27 cellular contexts compared by ENCODE assay signal in genomic region chr11:67695606-67696005, GRCh38. TPM values are rescaled to one million over a fixed set of nuclear protein-coding genes. Genes with fewer than 3 reads are reported as not detected.
DNase-seq lines count a peak whose midpoint lies in the region; ATAC-seq, FAIRE-seq and TF ChIP-seq lines count a peak whose summit lies in the region.
"Had no signal": no experiment of that assay in that cellular context is flagged by ENCODE, and none has a peak within 500 bp of the region (broad histone marks: within the 10 kb centered on the region; RNA-seq: fewer than 3 reads in every experiment).

No MANE protein-coding gene starts in this region.

- no peak overlapping the region for H3K4ac ChIP-seq in trophoblast cell (ENCODE audit: low read depth, low read length)

- no peak for FAIRE-seq in K562 (lab: Jason Lieb, UNC)
- FAIRE-seq: A549, D721Med, GM12891, GM18507 had no signal

- H2AK5ac ChIP-seq in trophoblast cell (ENCODE audit: low read length) = no peak overlapping the region

- H3K9me3 ChIP-seq in Karpas-422 (ENCODE audit: low read length) = no peaks in the 10 kb centered on the region
- no peaks in the 10 kb centered on the region; the same call in 1 of the 2 replicates for H3K9me3 ChIP-seq in K562 (replicated peaks; ENCODE audit: control insufficient read depth, insufficient read depth, low read depth, low read length)
- H3K9me3 ChIP-seq in trophoblast cell (ENCODE audit: insufficient read depth, low read depth, low read length) = peaks cover 14% of the 10 kb centered on the region
- H3K9me3 ChIP-seq in SJCRH30 (replicated peaks) = no peaks in the 10 kb centered on the region
- H3K9me3 ChIP-seq: A549, BE2C had no signal

- H4K20me1 ChIP-seq in Karpas-422 (ENCODE audit: insufficient read depth, low read depth, low read length) (no peaks in the 10 kb centered on the region), K562 (replicated peaks; ENCODE audit: control insufficient read depth, insufficient read depth, low read length) (peaks cover 3% of the 10 kb centered on the region; the same call in 1 of the 2 replicates)
- H4K20me1 ChIP-seq: BLaER1 treated with 17β-estradiol and CSF1 and Interleukin-3, amounts not matched to agents 10 nM and 100 nM had no signal

- H3K9me1 ChIP-seq in K562 (ENCODE audit: control insufficient read depth, insufficient read depth, low read length) = no peaks in the 10 kb centered on the region

- no peak overlapping the region for H4K91ac ChIP-seq in trophoblast cell (ENCODE audit: low read depth, low read length)

- no peak for TF ChIP-seq RAD21 in K562 (CRISPR knock-in tag; conservative IDR thresholded peaks at IDR 0.05 in 1 of 2, IDR thresholded peaks at IDR 0.05 in 1 of 2)

- intact Hi-C loops in K562 (cut with micrococcal nuclease) = loop anchor here (5.0 kb wide), 1 partner anchor 63 kb away; no protein-coding TSS in a partner anchor

- WGBS in K562 (ENCODE audit: insufficient coverage, low coverage, missing lambda C conversion rate) = 8% methylated on average over 12 of the region's 12 CpGs
- WGBS in trophoblast cell (ENCODE audit: extremely low coverage, insufficient coverage, insufficient read length) = no CpG with 5 or more reads among the region's 12 CpGs

- H3K27ac ChIP-seq in Karpas-422 (ENCODE audit: low read length) = no peak overlapping the region
- no peak overlapping the region for H3K27ac ChIP-seq in K562 (ENCODE audit: extremely low read depth, low read depth, low read length)
- H3K27ac ChIP-seq in trophoblast cell (ENCODE audit: low read depth, low read length) = no peak overlapping the region
- H3K27ac ChIP-seq in SJCRH30 = no peak overlapping the region
- H3K27ac ChIP-seq: A549; BLaER1 treated with 17β-estradiol and CSF1 and Interleukin-3, amounts not matched to agents 10 nM and 100 nM had no signal

- no peak overlapping the region for H2BK12ac ChIP-seq in trophoblast cell (ENCODE audit: low read length)

- H3K4me2 ChIP-seq in Karpas-422 (ENCODE audit: low read depth, low read length, poor library complexity, severe bottlenecking) = no peak overlapping the region
- H3K4me2 ChIP-seq in K562 (ENCODE audit: insufficient read depth, low read length) = peak overlapping the region; percentile 42; the same call in 1 of the 2 replicates
- H3K4me2 ChIP-seq in trophoblast cell (ENCODE audit: low read length) = no peak overlapping the region
- H3K4me2 ChIP-seq: A549; BLaER1 treated with 17β-estradiol and CSF1 and Interleukin-3, amounts not matched to agents 10 nM and 100 nM; GM23338 had no signal

- H3K4me3 ChIP-seq in Karpas-422 (ENCODE audit: low read length) (no peak overlapping the region), K562 (no peak overlapping the region), trophoblast cell (ENCODE audit: low read depth, low read length) (no peak overlapping the region), SJCRH30 (no peak overlapping the region)
- H3K4me3 ChIP-seq: A549; BLaER1 treated with 17β-estradiol and CSF1 and Interleukin-3, amounts not matched to agents 10 nM and 100 nM; GM23338 had no signal

- H3K23ac ChIP-seq in trophoblast cell (ENCODE audit: low read length) = no peak overlapping the region

- H3K9me2 ChIP-seq in Karpas-422 (replicated peaks; ENCODE audit: insufficient read depth, low read length) = no peaks in the 10 kb centered on the region

- no peak overlapping the region for H4K12ac ChIP-seq in trophoblast cell (ENCODE audit: low read depth, low read length)

- no peak for TF ChIP-seq CTCF in K562 (IDR thresholded peaks at IDR 0.05 in 2 of 3, conservative IDR thresholded peaks at IDR 0.05 in 1 of 3; ENCODE audit: insufficient read depth in 2 of 3, low read depth in 1 of 3, low read length in 3 of 3)

- peak; percentile 22 for DNase-seq in Karpas-422
- no peak for DNase-seq in K562 (ENCODE audit: extremely low read depth in 1 of 4, low spot score in 3 of 4)
- peak; percentile 55 to 79 for DNase-seq in trophoblast cell
- peak; percentile 6 for DNase-seq in ureter (ENCODE audit: low spot score)
- DNase-seq in G401 (ENCODE audit: low spot score) = no peak
- no peak for DNase-seq in NCI-H2107 (lab: John Stamatoyannopoulos, UW)
- no peak for DNase-seq in SJCRH30
- DNase-seq: 8988T; ACHN; AML-193; BE2C; CD4-positive, alpha-beta T cell; CD8-positive, alpha-beta memory T cell; DMS 273 treated with DMSO at 0.1 percent for 48 hours; DMS79; EL; GF-D8; H9 had no signal

- in situ Hi-C loops in K562 (cut with MboI) (no loop called here), G401 (cut with HindIII; ENCODE audit: low sequenced_read_pairs) (no loop called here)

- H4K8ac ChIP-seq in trophoblast cell (ENCODE audit: low read depth, low read length) = no peak overlapping the region

- no peak for TF ChIP-seq POLR2A in K562 (conservative IDR thresholded peaks at IDR 0.05)

- H3K79me2 ChIP-seq in Karpas-422 (ENCODE audit: low read length) (no peaks in the 10 kb centered on the region), K562 (ENCODE audit: control insufficient read depth, insufficient read depth, low read length) (no peaks in the 10 kb centered on the region), trophoblast cell (ENCODE audit: control insufficient read depth, insufficient read depth, low read length, poor library complexity) (no peaks in the 10 kb centered on the region)

- CTCF ChIA-PET in K562 (lab: Yijun Ruan, JAX; ENCODE audit: low intra/inter-chr PET ratio) = no interaction called here

- no peaks in the 10 kb centered on the region for H3K79me1 ChIP-seq in trophoblast cell (ENCODE audit: low read length)

- H2BK120ac ChIP-seq in trophoblast cell (ENCODE audit: insufficient read depth, low read length, poor library complexity) = no peak overlapping the region

- H3K14ac ChIP-seq in trophoblast cell (ENCODE audit: low read length) = no peak overlapping the region

- H3K36me3 ChIP-seq in Karpas-422 (ENCODE audit: insufficient read depth, low read length) = no peaks in the 10 kb centered on the region
- no peaks in the 10 kb centered on the region for H3K36me3 ChIP-seq in K562 (ENCODE audit: control insufficient read depth, insufficient read depth, low read length)
- no peaks in the 10 kb centered on the region for H3K36me3 ChIP-seq in trophoblast cell (ENCODE audit: control insufficient read depth in 1 of 2, insufficient read depth in 2 of 2, low read length in 2 of 2)
- H3K36me3 ChIP-seq in SJCRH30 = no peaks in the 10 kb centered on the region
- H3K36me3 ChIP-seq: BE2C; BLaER1 treated with 17β-estradiol and CSF1 and Interleukin-3, amounts not matched to agents 10 nM and 100 nM had no signal

- H3K4me1 ChIP-seq in Karpas-422 (ENCODE audit: low read length) (peaks cover 13% of the 10 kb centered on the region), K562 (replicated peaks in 1 of 2; ENCODE audit: control insufficient read depth in 2 of 2, insufficient read depth in 2 of 2, low read length in 2 of 2) (peaks cover 0 to 3% of the 10 kb centered on the region in 2 experiments; a peak in 1 of 5 replicates), trophoblast cell (ENCODE audit: control insufficient read depth in 1 of 2, insufficient read depth in 2 of 2, low read length in 2 of 2) (no peaks in the 10 kb centered on the region), SJCRH30 (no peaks in the 10 kb centered on the region)
- H3K4me1 ChIP-seq: BE2C had no signal

- TF ChIP-seq EP300 in K562 (IDR thresholded peaks at IDR 0.05; ENCODE audit: low read length) = no peak

- no peak overlapping the region for H3K18ac ChIP-seq in trophoblast cell (ENCODE audit: low read length)

- ATAC-seq in K562 = no peak
- ATAC-seq: A549, GM23338, HCT116 had no signal

- H3K27me3 ChIP-seq in Karpas-422 (ENCODE audit: low read length) (no peaks in the 10 kb centered on the region), K562 (ENCODE audit: control insufficient read depth in 2 of 2, insufficient read depth in 2 of 2, low read length in 2 of 2) (peaks cover 34% of the 10 kb centered on the region in 2 experiments), trophoblast cell (ENCODE audit: insufficient read depth, low read length) (no peaks in the 10 kb centered on the region), SJCRH30 (no peaks in the 10 kb centered on the region; the same call in 1 of the 2 replicates)
- H3K27me3 ChIP-seq: BLaER1 treated with 17β-estradiol and CSF1 and Interleukin-3, amounts not matched to agents 10 nM and 100 nM had no signal

- H2BK5ac ChIP-seq in trophoblast cell (ENCODE audit: low read depth, low read length, poor library complexity) = no peak overlapping the region

- H3K9ac ChIP-seq in Karpas-422 (ENCODE audit: low read length) (no peak overlapping the region), K562 (ENCODE audit: insufficient read depth in 1 of 2, low read depth in 2 of 2, low read length in 2 of 2) (no peak overlapping the region), trophoblast cell (ENCODE audit: low read length) (no peak overlapping the region)
- H3K9ac ChIP-seq: BLaER1 treated with 17β-estradiol and CSF1 and Interleukin-3, amounts not matched to agents 10 nM and 100 nM had no signal

- H2AFZ ChIP-seq in Karpas-422 (ENCODE audit: low read length) (no peak overlapping the region), K562 (ENCODE audit: low read depth, low read length) (no peak overlapping the region), trophoblast cell (ENCODE audit: insufficient read depth, low read length, poor library complexity) (no peak overlapping the region)
- H2AFZ ChIP-seq: GM23338 had no signal

- POLR2A ChIA-PET in K562 (lab: Yijun Ruan, JAX) = no interaction called here

- BruUV-seq in K562 (replicated peaks; lab: Mats Ljungman, UMichigan) = no TSS peak

RNA-seq across cellular contexts. Expression of gene ALDH3B2, which starts 21.2 kb away (rescaled TPM):
- 1.6 and 1.8 TPM in 2 replicates for total RNA-seq in Karpas-422 (2014; rRNA removed; shearing (Covaris generic); ENCODE audit: low replicate concordance)
- total RNA-seq in K562 (2011; cell fraction: chromatin; rRNA removed; ENCODE audit: low replicate concordance) = not detected in 2 replicates
- not detected in 2 replicates for total RNA-seq in K562 (2011; cell fraction: nucleolus; rRNA removed)
- total RNA-seq in K562 (2011; cell fraction: nucleoplasm; rRNA removed) = not detected in 2 replicates
- total RNA-seq in K562 (2014; rRNA removed) (not detected in 2 replicates), K562 (2014; rRNA removed; fragmentation: Illumina TruSeq; extraction: Trizol) (not detected in 2 replicates), K562 (2015; rRNA removed; fragmentation: Illumina TruSeq; extraction: Trizol) (not detected in 2 replicates), K562 (2021) (not detected in 2 replicates), ureter (85.9 TPM)
- polyA plus RNA-seq in K562 (2011; rRNA removed) (not detected in 2 replicates), K562 (2014; fragmentation: Illumina TruSeq; extraction: Trizol) (not detected in 2 replicates), K562 (2014; fragmentation: Nextera tagmentation; extraction: Ambion mirVana) (not detected), K562 (2014; rRNA removed) (not detected in 2 replicates)
- polyA plus RNA-seq in K562 (2011; cell fraction: cytosol; rRNA removed) = not detected in 2 replicates
- polyA plus RNA-seq in K562 (2011; cell fraction: nucleus; rRNA removed) = not detected in 2 replicates
- polyA plus RNA-seq in K562 (2012) = not detected in 2 replicates
- polyA minus RNA-seq in K562 (2011; rRNA and poly(A)+ RNA removed) = not detected in 2 replicates
- not detected in 2 replicates for polyA minus RNA-seq in K562 (2011; cell fraction: cytosol; rRNA and poly(A)+ RNA removed)
- polyA minus RNA-seq in K562 (2011; cell fraction: nucleus; rRNA and poly(A)+ RNA removed) = not detected in 2 replicates
- polyA plus RNA-seq in trophoblast cell (2013) = 5.8 and 6.9 TPM in 2 replicates
- total RNA-seq in G401 (2014; rRNA removed; shearing (Covaris generic)) = not detected in 2 replicates
- total RNA-seq in SJCRH30 (2014; rRNA removed; shearing (Covaris generic)) = not detected in 2 replicates
- total RNA-seq: CD4-positive, alpha-beta T cell; CD8-positive, alpha-beta memory T cell; GM23338; H4; H9 had no signal
- polyA plus RNA-seq: A549; CD14-positive monocyte; CD8-positive, alpha-beta memory T cell; GM23338 had no signal

RNA-seq across cellular contexts. Expression of gene ACY3, which starts 45.1 kb away (rescaled TPM):
- total RNA-seq in Karpas-422 (2014; rRNA removed; shearing (Covaris generic); ENCODE audit: low replicate concordance) = 0.89 and 2.2 TPM in 2 replicates
- total RNA-seq in K562 (2011; cell fraction: chromatin; rRNA removed; ENCODE audit: low replicate concordance) = not detected in 2 replicates
- not detected in 2 replicates for total RNA-seq in K562 (2011; cell fraction: nucleolus; rRNA removed)
- not detected in 2 replicates for total RNA-seq in K562 (2011; cell fraction: nucleoplasm; rRNA removed)
- total RNA-seq in K562 (2014; rRNA removed) = not detected in 2 replicates
- total RNA-seq in K562 (2014; rRNA removed; fragmentation: Illumina TruSeq; extraction: Trizol) = not detected in 2 replicates
- total RNA-seq in K562 (2015; rRNA removed; fragmentation: Illumina TruSeq; extraction: Trizol) = not detected in 2 replicates
- not detected in 2 replicates for total RNA-seq in K562 (2021)
- not detected in 2 replicates for polyA plus RNA-seq in K562 (2011; rRNA removed)
- polyA plus RNA-seq in K562 (2011; cell fraction: cytosol; rRNA removed) = not detected in 2 replicates
- not detected in 2 replicates for polyA plus RNA-seq in K562 (2011; cell fraction: nucleus; rRNA removed)
- not detected in 2 replicates for polyA plus RNA-seq in K562 (2012)
- polyA plus RNA-seq in K562 (2014; fragmentation: Illumina TruSeq; extraction: Trizol) = not detected in 2 replicates
- not detected for polyA plus RNA-seq in K562 (2014; fragmentation: Nextera tagmentation; extraction: Ambion mirVana)
- polyA plus RNA-seq in K562 (2014; rRNA removed) = not detected in 2 replicates
- polyA minus RNA-seq in K562 (2011; rRNA and poly(A)+ RNA removed) = not detected in 2 replicates
- polyA minus RNA-seq in K562 (2011; cell fraction: cytosol; rRNA and poly(A)+ RNA removed) = not detected in 2 replicates
- polyA minus RNA-seq in K562 (2011; cell fraction: nucleus; rRNA and poly(A)+ RNA removed) = not detected in 2 replicates
- polyA plus RNA-seq in trophoblast cell (2013) = not detected in 2 replicates
- 0.29 TPM for total RNA-seq in ureter
- total RNA-seq in G401 (2014; rRNA removed; shearing (Covaris generic)) = not detected in 2 replicates
- total RNA-seq in SJCRH30 (2014; rRNA removed; shearing (Covaris generic)) = 0.18 TPM in 1 of 2 replicates, not detected in the other
- total RNA-seq: H9 had no signal
- polyA plus RNA-seq: GM23338 had no signal

RNA-seq across cellular contexts. Expression of gene TBX10, which starts 56.0 kb away (rescaled TPM):
- not detected in 2 replicates for total RNA-seq in Karpas-422 (2014; rRNA removed; shearing (Covaris generic); ENCODE audit: low replicate concordance)
- total RNA-seq in K562 (2011; cell fraction: chromatin; rRNA removed; ENCODE audit: low replicate concordance) = not detected in 2 replicates
- total RNA-seq in K562 (2011; cell fraction: nucleolus; rRNA removed) = not detected in 2 replicates
- total RNA-seq in K562 (2011; cell fraction: nucleoplasm; rRNA removed) = not detected in 2 replicates
- total RNA-seq in K562 (2014; rRNA removed) (not detected in 2 replicates), K562 (2014; rRNA removed; fragmentation: Illumina TruSeq; extraction: Trizol) (not detected in 2 replicates), K562 (2015; rRNA removed; fragmentation: Illumina TruSeq; extraction: Trizol) (not detected in 2 replicates), K562 (2021) (not detected in 2 replicates), ureter (not detected)
- polyA plus RNA-seq in K562 (2011; rRNA removed) (not detected in 2 replicates), K562 (2014; fragmentation: Illumina TruSeq; extraction: Trizol) (not detected in 2 replicates), K562 (2014; fragmentation: Nextera tagmentation; extraction: Ambion mirVana) (not detected), K562 (2014; rRNA removed) (not detected in 2 replicates)
- polyA plus RNA-seq in K562 (2011; cell fraction: cytosol; rRNA removed) = not detected in 2 replicates
- not detected in 2 replicates for polyA plus RNA-seq in K562 (2011; cell fraction: nucleus; rRNA removed)
- 0.14 and 0.18 TPM in 2 replicates for polyA plus RNA-seq in K562 (2012)
- polyA minus RNA-seq in K562 (2011; rRNA and poly(A)+ RNA removed) = not detected in 2 replicates
- polyA minus RNA-seq in K562 (2011; cell fraction: cytosol; rRNA and poly(A)+ RNA removed) = not detected in 2 replicates
- not detected in 2 replicates for polyA minus RNA-seq in K562 (2011; cell fraction: nucleus; rRNA and poly(A)+ RNA removed)
- polyA plus RNA-seq in trophoblast cell (2013) = not detected in 2 replicates
- total RNA-seq in G401 (2014; rRNA removed; shearing (Covaris generic)) = not detected in 2 replicates
- total RNA-seq in SJCRH30 (2014; rRNA removed; shearing (Covaris generic)) = not detected in 2 replicates
- total RNA-seq: CD4-positive, alpha-beta T cell; CD8-positive, alpha-beta memory T cell; H4; H9 had no signal
- polyA plus RNA-seq: A549; CD14-positive monocyte; CD8-positive, alpha-beta memory T cell; GM23338 had no signal

Comparison
In these comparisons a context has a peak if more than half of its experiments do, and no peak if none do; other contexts are left out.
1. DNase-seq: peak in Karpas-422 (single experiment), trophoblast cell (2 of 2) and ureter (single experiment); none in K562 (0 of 4), G401 (single experiment), NCI-H2107 (single experiment) and SJCRH30 (0 of 2).
2. RNA of gene ALDH3B2, which starts 21.2 kb away (total RNA-seq): 85.9 TPM in ureter (single experiment); 1.6 to 1.8 TPM in Karpas-422, not detected in K562, not detected in G401 and not detected in SJCRH30; every median in the first group is over 10 times any median in the second.